24 cellular contexts compared by ENCODE assay signal in the genomic region with DNA sequence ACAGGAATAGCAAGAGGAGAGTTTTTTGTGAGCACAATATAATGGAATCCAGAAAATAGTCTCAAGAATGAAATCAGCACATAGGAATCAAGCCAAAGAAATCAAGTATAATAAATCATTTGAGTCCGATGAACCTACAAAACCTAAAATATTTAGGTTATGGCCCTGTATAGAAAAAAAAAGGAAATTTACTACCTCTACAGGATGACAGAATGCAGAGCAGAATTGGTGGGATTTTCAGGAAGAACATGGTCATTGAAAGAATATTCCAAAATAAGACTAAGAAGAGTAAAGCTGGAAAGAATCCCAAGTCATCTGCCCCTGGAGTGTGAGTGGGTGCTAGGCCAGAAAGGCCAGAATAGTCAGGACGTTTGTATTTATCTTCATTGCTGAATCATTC.
"Had no signal": no experiment of that assay in that cellular context is flagged by ENCODE, and none has a peak within 500 bp of the region (broad histone marks: within the 10 kb centered on the region; RNA-seq: fewer than 3 reads in every experiment).

No MANE protein-coding gene starts in this region.

- ATAC-seq: sciatic nerve had no signal

- H3K27ac ChIP-seq: adrenal gland, brain microvascular endothelial cell, coronary artery, dorsolateral prefrontal cortex, neutrophil, ovary, tibial nerve, VCaP had no signal

- H3K27me3 ChIP-seq: adrenal gland, brain microvascular endothelial cell, dorsolateral prefrontal cortex, neutrophil, ovary, tibial nerve had no signal

- H3K36me3 ChIP-seq: adrenal gland, brain microvascular endothelial cell, neutrophil, ovary, tibial nerve had no signal

- H3K9me3 ChIP-seq: neutrophil, ovary, tibial nerve had no signal

- H3K4me1 ChIP-seq: adrenal gland, tibial nerve had no signal

- H3K4me3 ChIP-seq: adrenal gland, coronary artery, dorsolateral prefrontal cortex, ovary, tibial nerve had no signal

- DNase-seq: activated CD4-positive, alpha-beta T cell treated with anti-CD3 and anti-CD28 coated beads for 4 hours; activated CD4-positive, alpha-beta T cell treated with anti-CD3 and anti-CD28 coated beads, Interleukin-2, amount 50 U/mL, for 4 hours; activated effector memory CD4-positive, alpha-beta T cell treated with Interleukin-2 at 50 U/mL for 16 hours; activated naive CD4-positive, alpha-beta T cell treated with anti-CD3 and anti-CD28 coated beads for 36 hours; activated naive CD8-positive, alpha-beta T cell treated with anti-CD3 and anti-CD28 coated beads for 36 hours; adrenal gland; aorta; brain microvascular endothelial cell; dorsolateral prefrontal cortex; effector memory CD4-positive, alpha-beta T cell; erythroblast; head of caudate nucleus; hypothalamus; immature natural killer cell; naive B cell; nephron progenitor cell; ovary; retina; stimulated activated naive CD4-positive, alpha-beta T cell had no signal
